Comparison of ENCODE assay signal across 20 cellular contexts in genomic region chr19:50694815-50695145, GRCh38. TPM values are rescaled to one million over a fixed set of nuclear protein-coding genes. Genes with fewer than 3 reads are reported as not detected.
DNase-seq lines count a peak whose midpoint lies in the region; ATAC-seq, FAIRE-seq and TF ChIP-seq lines count a peak whose summit lies in the region.
"Had no signal": no experiment of that assay in that cellular context is flagged by ENCODE, and none has a peak within 500 bp of the region (broad histone marks: within the 10 kb centered on the region; RNA-seq: fewer than 3 reads in every experiment).

No MANE protein-coding gene starts in this region.

- H3K23ac ChIP-seq in H9 (ENCODE audit: insufficient read length, low read depth, low read length): no peak overlapping the region
- no peak overlapping the region for H3K23ac ChIP-seq in H1 (ENCODE audit: insufficient read length)

- no peak for TF ChIP-seq EP300 in H1 (IDR thresholded peaks at IDR 0.05; ENCODE audit: borderline replicate concordance in 1 of 2, low read depth in 2 of 2, low read length in 2 of 2)
- TF ChIP-seq EP300 in gastroesophageal sphincter (IDR thresholded peaks at IDR 0.05): no peak

- H3K9me3 Mint-ChIP-seq in H9: no peaks in the 10 kb centered on the region
- no peaks in the 10 kb centered on the region for H3K9me3 Mint-ChIP-seq in neural progenitor cell

- CTCF ChIA-PET in H1 (lab: Charles Lee; ENCODE audit: partially characterized antibody): interaction anchor here (1.0 to 1.7 kb wide), 4 partner anchors 9 to 176 kb away, joined by 3 to 11 read pairs (median 4); no protein-coding TSS in a partner anchor

- H3K56ac ChIP-seq in H9 (ENCODE audit: insufficient read length, low read depth, low read length) (no peak overlapping the region), H1 (replicated peaks; ENCODE audit: insufficient read length, low read depth, low read length) (no peak overlapping the region)

- H3K9me3 ChIP-seq in H9 (ENCODE audit: control insufficient read depth, low read depth, low read length) (no peaks in the 10 kb centered on the region), H1 (ENCODE audit: insufficient read depth in 2 of 2, low read depth in 1 of 2, low read length in 1 of 2) (no peaks in the 10 kb centered on the region), neural progenitor cell (ENCODE audit: low read depth) (no peaks in the 10 kb centered on the region), gastroesophageal sphincter (no peaks in the 10 kb centered on the region)
- H3K9me3 ChIP-seq: BLaER1, SJCRH30 had no signal

- H3K4me3 Mint-ChIP-seq in H9 (no peak overlapping the region; a peak in 1 of 5 replicates), neural progenitor cell (no peak overlapping the region)

- H3K4me2 ChIP-seq in H9 (ENCODE audit: insufficient read depth, insufficient read length, low read length) (peak overlapping the region; percentile 9), H1 (ENCODE audit: insufficient read depth in 1 of 2, low read depth in 2 of 2, low read length in 2 of 2) (peak overlapping the region; percentile 76 to 79; a peak in 3 of 4 replicates), neural progenitor cell (peak overlapping the region; percentile 45)
- H3K4me2 ChIP-seq: PC-9 had no signal

- H3K27me3 ChIP-seq in H9 (ENCODE audit: insufficient read depth, low read length) (peaks cover 37% of the 10 kb centered on the region; the same call in 1 of the 2 replicates), H1 (replicated peaks in 1 of 4; ENCODE audit: control insufficient read depth in 3 of 4, extremely low read depth in 1 of 4, insufficient read depth in 3 of 4, low read length in 3 of 4) (peaks cover 9 to 77% (median 71%) of the 10 kb centered on the region in 4 experiments), neural progenitor cell (peaks cover 100% of the 10 kb centered on the region), gastroesophageal sphincter (peaks cover 100% of the 10 kb centered on the region)
- H3K27me3 ChIP-seq: SJCRH30 had no signal

- peaks cover 92% of the 10 kb centered on the region for H3K27me3 Mint-ChIP-seq in H9 (ENCODE audit: low read depth)
- H3K27me3 Mint-ChIP-seq in neural progenitor cell (ENCODE audit: insufficient read depth, low read depth): peaks cover 35% of the 10 kb centered on the region

- H3K79me1 ChIP-seq in H9 (ENCODE audit: insufficient read depth, low read depth, low read length, poor library complexity, severe bottlenecking) (no peaks in the 10 kb centered on the region), H1 (ENCODE audit: low read depth, low read length) (no peaks in the 10 kb centered on the region)

- TF ChIP-seq POLR2A in H1 (IDR thresholded peaks at IDR 0.05; ENCODE audit: control extremely low read depth in 1 of 2, low read depth in 2 of 2, low read length in 2 of 2): no peak
- TF ChIP-seq POLR2A in gastroesophageal sphincter (IDR thresholded peaks at IDR 0.05): no peak

- peaks cover 3% of the 10 kb centered on the region; the same call in 1 of the 2 replicates for H3K4me1 ChIP-seq in H9 (ENCODE audit: insufficient read depth, low read length)
- peaks cover 0 to 24% (median 21%) of the 10 kb centered on the region in 4 experiments; a peak in 6 of 7 replicates for H3K4me1 ChIP-seq in H1 (replicated peaks in 1 of 4; ENCODE audit: control insufficient read depth in 3 of 4, insufficient read depth in 4 of 4, low read length in 3 of 4)
- peaks cover 4% of the 10 kb centered on the region for H3K4me1 ChIP-seq in neural progenitor cell
- H3K4me1 ChIP-seq in gastroesophageal sphincter: peaks cover 0 to 15% (median 0%) of the 10 kb centered on the region in 3 donors
- H3K4me1 ChIP-seq: SJCRH30 had no signal

- no peak overlapping the region for H2BK15ac ChIP-seq in H9 (ENCODE audit: low read depth, low read length)
- no peak overlapping the region for H2BK15ac ChIP-seq in H1 (ENCODE audit: low read length)

- H4K8ac ChIP-seq in H9 (replicated peaks; ENCODE audit: insufficient read length, low read depth, low read length) (no peak overlapping the region), H1 (ENCODE audit: extremely low read depth, insufficient read depth, low read length) (no peak overlapping the region)

- H2BK120ac ChIP-seq in H9 (ENCODE audit: low read depth, low read length, poor library complexity, severe bottlenecking) (no peak overlapping the region), H1 (replicated peaks; ENCODE audit: low read depth, low read length) (no peak overlapping the region)

- H3K27ac Mint-ChIP-seq in H9 (no peak overlapping the region), neural progenitor cell (no peak overlapping the region)
- H3K27ac Mint-ChIP-seq: CD4-positive, alpha-beta memory T cell had no signal

- H3K9ac ChIP-seq in H9 (ENCODE audit: extremely low read depth, insufficient read length, low read length) (no peak overlapping the region), H1 (replicated peaks in 1 of 4; ENCODE audit: extremely low read depth in 1 of 4, low read depth in 3 of 4, low read length in 3 of 4) (no peak overlapping the region), neural progenitor cell (no peak overlapping the region)
- H3K9ac ChIP-seq: BLaER1, GM23248 had no signal

- ATAC-seq in gastroesophageal sphincter: no peak

- FAIRE-seq in H1 (lab: Jason Lieb, UNC): no peak

- no peak overlapping the region for H3K18ac ChIP-seq in H9 (ENCODE audit: insufficient read length, low read depth, low read length)
- no peak overlapping the region for H3K18ac ChIP-seq in H1 (ENCODE audit: extremely low read depth, low read length)

- H4K91ac ChIP-seq in H9 (ENCODE audit: insufficient read length, low read depth, low read length): no peak overlapping the region
- H4K91ac ChIP-seq in H1 (replicated peaks; ENCODE audit: insufficient read length, low read length): no peak overlapping the region

- H3K23me2 ChIP-seq in H9 (ENCODE audit: insufficient read length, low read depth, low read length, poor library complexity, severe bottlenecking): peaks cover 9% of the 10 kb centered on the region
- peaks cover 11% of the 10 kb centered on the region for H3K23me2 ChIP-seq in H1 (ENCODE audit: low read depth, low read length)

- H3K27ac ChIP-seq in H9 (ENCODE audit: insufficient read length, low read depth, low read length): no peak overlapping the region
- no peak overlapping the region for H3K27ac ChIP-seq in H1 (ENCODE audit: low read depth, low read length)
- H3K27ac ChIP-seq in neural progenitor cell: no peak overlapping the region
- no peak overlapping the region for H3K27ac ChIP-seq in gastroesophageal sphincter
- H3K27ac ChIP-seq: BLaER1, GM23248, PC-9, SJCRH30 had no signal

- TF ChIP-seq RAD21 in H1 (IDR thresholded peaks at IDR 0.05 in 1 of 2, conservative IDR thresholded peaks at IDR 0.05 in 1 of 2; ENCODE audit: low read depth in 2 of 2, low read length in 2 of 2): no peak

- H4K5ac ChIP-seq in H9 (ENCODE audit: insufficient read length, low read depth, low read length) (no peak overlapping the region), H1 (ENCODE audit: insufficient read length, low read depth, low read length) (no peak overlapping the region)

- POLR2A ChIA-PET in H1 (lab: Charles Lee; ENCODE audit: partially characterized antibody): interaction anchor here (1.6 kb wide), 1 partner anchor 8 kb away, joined by 5 read pairs; no protein-coding TSS in a partner anchor

- H3K4me1 Mint-ChIP-seq in H9: peaks cover 3 to 29% of the 10 kb centered on the region in 2 experiments
- H3K4me1 Mint-ChIP-seq in neural progenitor cell: peaks cover 14% of the 10 kb centered on the region
- H3K4me1 Mint-ChIP-seq: CD4-positive, alpha-beta memory T cell had no signal

- H3F3A ChIP-seq in neural progenitor cell (ENCODE audit: low read depth): no peaks in the 10 kb centered on the region

- no peak overlapping the region for H2BK20ac ChIP-seq in H9 (ENCODE audit: low read depth, low read length, poor library complexity, severe bottlenecking)
- no peak overlapping the region for H2BK20ac ChIP-seq in H1 (ENCODE audit: low read length)

- H4K20me1 ChIP-seq in H9 (ENCODE audit: control insufficient read depth, insufficient read depth, insufficient read length): peaks cover 2% of the 10 kb centered on the region
- H4K20me1 ChIP-seq in H1 (replicated peaks in 1 of 2; ENCODE audit: control insufficient read depth in 1 of 2, insufficient read depth in 2 of 2, low read length in 2 of 2): peaks cover 0 to 26% of the 10 kb centered on the region in 2 experiments
- peaks cover 32% of the 10 kb centered on the region for H4K20me1 ChIP-seq in neural progenitor cell (ENCODE audit: low read depth)

- no peak overlapping the region for H2BK5ac ChIP-seq in H9 (ENCODE audit: insufficient read length, low read length)
- H2BK5ac ChIP-seq in H1 (ENCODE audit: low read depth, low read length): no peak overlapping the region

- H3K36me3 Mint-ChIP-seq in H9 (ENCODE audit: insufficient read depth in 1 of 3, low read depth in 3 of 3): no peaks in the 10 kb centered on the region
- H3K36me3 Mint-ChIP-seq in neural progenitor cell: peaks cover 4% of the 10 kb centered on the region
- H3K36me3 Mint-ChIP-seq: CD4-positive, alpha-beta memory T cell had no signal

- peak; percentile 41 for DNase-seq in NCI-H2227 (lab: John Stamatoyannopoulos, UW; ENCODE audit: unreplicated experiment)
- DNase-seq in NCI-H2227 treated with DMSO at 0.1 percent for 48 hours (lab: John Stamatoyannopoulos, UW): no peak
- no peak for DNase-seq in H9
- no peak for DNase-seq in H1 (ENCODE audit: low read depth in 1 of 2, low spot score in 2 of 2)
- DNase-seq in neural progenitor cell (ENCODE audit: low spot score): no peak
- DNase-seq in EL: no peak
- DNase-seq in HuH-7.5 (ENCODE audit: low spot score): no peak
- DNase-seq: CD4-positive, alpha-beta memory T cell; DMS153; GF-D8; Karpas-422; NCI-H1436 treated with DMSO at 0.1 percent for 48 hours; NCI-H2029 treated with DMSO at 0.1 percent for 48 hours; NCI-H510A treated with DMSO at 0.1 percent for 48 hours; PC-9; SJCRH30 had no signal

- H2AK5ac ChIP-seq in H9 (ENCODE audit: insufficient read length, low read length) (no peak overlapping the region), H1 (ENCODE audit: low read depth, low read length) (no peak overlapping the region)

- H3K4me3 ChIP-seq in H1 (ENCODE audit: extremely low read depth in 1 of 4, insufficient read depth in 2 of 4, low read depth in 3 of 4, low read length in 4 of 4): peak overlapping the region in 1 of 4 experiments; percentile 55; a peak in 3 of 8 replicates
- peak overlapping the region; percentile 24 for H3K4me3 ChIP-seq in neural progenitor cell
- no peak overlapping the region for H3K4me3 ChIP-seq in gastroesophageal sphincter
- H3K4me3 ChIP-seq: BLaER1, GM23248, PC-9, SJCRH30 had no signal

- no CpG with 5 or more reads among the region's 51 CpGs for WGBS in H9 (ENCODE audit: extremely low coverage, insufficient read length, low lambda C conversion rate)
- no CpG with 5 or more reads among the region's 51 CpGs for WGBS in H1 (ENCODE audit: extremely low coverage in 1 of 2, insufficient coverage in 1 of 2, insufficient read length in 1 of 2, insufficient replicate concordance in 2 of 2, low coverage in 1 of 2, low lambda C conversion rate in 2 of 2, missing lambda C conversion rate in 1 of 2), 2 experiments
- no CpG with 5 or more reads among the region's 51 CpGs for WGBS in gastroesophageal sphincter (ENCODE audit: low coverage in 1 of 2), 2 donors

- H2AFZ ChIP-seq in H9 (ENCODE audit: low read length): no peak overlapping the region
- no peak overlapping the region for H2AFZ ChIP-seq in H1 (ENCODE audit: low read length)
- H2AFZ ChIP-seq in neural progenitor cell (replicated peaks): no peak overlapping the region
- H2AFZ ChIP-seq: GM23248, PC-9 had no signal

- no peak overlapping the region for H3T11ph ChIP-seq in H9 (ENCODE audit: low read length)

- H3K4ac ChIP-seq in H9 (ENCODE audit: low read depth, low read length) (no peak overlapping the region), H1 (replicated peaks; ENCODE audit: insufficient read length, low read depth, low read length) (no peak overlapping the region)

- H3K14ac ChIP-seq in H9 (ENCODE audit: insufficient read depth, low read length): no peak overlapping the region
- no peak overlapping the region for H3K14ac ChIP-seq in H1 (ENCODE audit: insufficient read length)

- TF ChIP-seq CTCF in H9 (conservative IDR thresholded peaks at IDR 0.05) (no peak), H1 (IDR thresholded peaks at IDR 0.05; ENCODE audit: control extremely low read depth in 1 of 3, insufficient read depth in 1 of 3, low read depth in 1 of 3, low read length in 3 of 3) (no peak), neural progenitor cell (IDR thresholded peaks at IDR 0.05) (no peak), gastroesophageal sphincter (IDR thresholded peaks at IDR 0.05) (no peak)

- H3K36me3 ChIP-seq in H1 (ENCODE audit: control insufficient read depth in 2 of 4, insufficient read depth in 4 of 4, low read length in 3 of 4) (no peaks in the 10 kb centered on the region), neural progenitor cell (no peaks in the 10 kb centered on the region), gastroesophageal sphincter (no peaks in the 10 kb centered on the region)
- H3K36me3 ChIP-seq: SJCRH30 had no signal

- H3K79me2 ChIP-seq in H9 (ENCODE audit: insufficient read depth, low read length) (no peaks in the 10 kb centered on the region), H1 (ENCODE audit: control insufficient read depth in 1 of 2, insufficient read depth in 2 of 2, low read length in 2 of 2) (no peaks in the 10 kb centered on the region), neural progenitor cell (ENCODE audit: low read depth) (no peaks in the 10 kb centered on the region)

- no peak overlapping the region for H2BK12ac ChIP-seq in H9 (ENCODE audit: insufficient read length, low read depth, low read length)
- H2BK12ac ChIP-seq in H1 (ENCODE audit: low read depth, low read length): no peak overlapping the region

RNA-seq across cellular contexts. Expression of gene SHANK1, which starts 24.8 kb away (rescaled TPM):
- 1.4 and 1.7 TPM in 2 replicates for total RNA-seq in H9 (2021)
- total RNA-seq in H1 (2021; fragmentation: NEBNext Ultra II Directional; extraction: Animal tissue kit (Norgen Biotek cat#: 25700)): 3.7 and 3.9 TPM in 2 replicates
- polyA plus RNA-seq in H1 (2011; rRNA removed): 1.1 and 1.2 TPM in 2 replicates
- polyA plus RNA-seq in H1 (2011; cell fraction: cytosol; rRNA removed): 0.88 TPM
- polyA plus RNA-seq in H1 (2011; cell fraction: nucleus; rRNA removed): 7.0 TPM
- 2.6 to 5.1 TPM (median 3.8 TPM) in 4 replicates for polyA plus RNA-seq in H1 (2012, experiment 1 of 2)
- polyA plus RNA-seq in H1 (2012, experiment 2 of 2): 1.4 TPM
- 1.8 TPM for polyA plus RNA-seq in H1 (2013, experiment 1 of 2)
- 1.1 TPM for polyA plus RNA-seq in H1 (2013, experiment 2 of 2)
- polyA minus RNA-seq in H1 (2011; rRNA and poly(A)+ RNA removed): 0.54 and 0.98 TPM in 2 replicates
- polyA minus RNA-seq in H1 (2011; cell fraction: cytosol; rRNA and poly(A)+ RNA removed): 3.0 TPM
- 6.6 TPM for polyA minus RNA-seq in H1 (2011; cell fraction: nucleus; rRNA and poly(A)+ RNA removed)
- total RNA-seq in neural progenitor cell (ENCODE audit: low replicate concordance): 1.4 and 2.3 TPM in 2 replicates
- under 1 TPM in 3 of 4 donors, not detected in 1; 0.15 to 0.40 (median 0.31) TPM for total RNA-seq in gastroesophageal sphincter
- total RNA-seq: CD4-positive, alpha-beta memory T cell; PC-9; SJCRH30 had no signal
- polyA plus RNA-seq: CD4-positive, alpha-beta memory T cell had no signal

RNA-seq across cellular contexts. Expression of gene CLEC11A, which starts 28.4 kb away (rescaled TPM):
- total RNA-seq in H9 (2021) (3.8 and 3.9 TPM in 2 replicates), neural progenitor cell (ENCODE audit: low replicate concordance) (0.09 and 3.4 TPM in 2 replicates), gastroesophageal sphincter (10 to 100 TPM in 2 of 4 donors, 1 to 10 TPM in 2; 4.6 to 17.1 (median 8.4) TPM)
- total RNA-seq in H1 (2021; fragmentation: NEBNext Ultra II Directional; extraction: Animal tissue kit (Norgen Biotek cat#: 25700)): 4.3 and 5.2 TPM in 2 replicates
- polyA plus RNA-seq in H1 (2011; rRNA removed): 17.4 and 22.5 TPM in 2 replicates
- polyA plus RNA-seq in H1 (2011; cell fraction: cytosol; rRNA removed): 10.3 TPM
- polyA plus RNA-seq in H1 (2011; cell fraction: nucleus; rRNA removed): 10.3 TPM
- 2.7 to 6.2 TPM (median 5.4 TPM) in 4 replicates for polyA plus RNA-seq in H1 (2012, experiment 1 of 2)
- polyA plus RNA-seq in H1 (2012, experiment 2 of 2): 3.1 TPM
- polyA plus RNA-seq in H1 (2013, experiment 1 of 2): 7.1 TPM
- 6.2 TPM for polyA plus RNA-seq in H1 (2013, experiment 2 of 2)
- polyA minus RNA-seq in H1 (2011; rRNA and poly(A)+ RNA removed): 0.16 TPM in 1 of 2 replicates, not detected in the other
- 1.8 TPM for polyA minus RNA-seq in H1 (2011; cell fraction: cytosol; rRNA and poly(A)+ RNA removed)
- 6.7 TPM for polyA minus RNA-seq in H1 (2011; cell fraction: nucleus; rRNA and poly(A)+ RNA removed)
- total RNA-seq: PC-9 had no signal

RNA-seq across cellular contexts. Expression of gene C19orf81, which starts 45.5 kb away (rescaled TPM):
- total RNA-seq in H9 (2021): 9.6 and 11.0 TPM in 2 replicates
- 11.7 and 14.2 TPM in 2 replicates for total RNA-seq in H1 (2021; fragmentation: NEBNext Ultra II Directional; extraction: Animal tissue kit (Norgen Biotek cat#: 25700))
- 13.0 and 22.0 TPM in 2 replicates for polyA plus RNA-seq in H1 (2011; rRNA removed)
- polyA plus RNA-seq in H1 (2011; cell fraction: cytosol; rRNA removed): 12.6 TPM
- 15.7 TPM for polyA plus RNA-seq in H1 (2011; cell fraction: nucleus; rRNA removed)
- polyA plus RNA-seq in H1 (2012, experiment 1 of 2): 2.5 to 17.3 TPM (median 15.4 TPM) in 4 replicates
- 7.0 TPM for polyA plus RNA-seq in H1 (2012, experiment 2 of 2)
- 20.4 TPM for polyA plus RNA-seq in H1 (2013, experiment 1 of 2)
- polyA plus RNA-seq in H1 (2013, experiment 2 of 2): 20.0 TPM
- polyA minus RNA-seq in H1 (2011; rRNA and poly(A)+ RNA removed): not detected in 2 replicates
- polyA minus RNA-seq in H1 (2011; cell fraction: cytosol; rRNA and poly(A)+ RNA removed): not detected
- polyA minus RNA-seq in H1 (2011; cell fraction: nucleus; rRNA and poly(A)+ RNA removed): 7.5 TPM
- 1.3 and 6.0 TPM in 2 replicates for total RNA-seq in neural progenitor cell (ENCODE audit: low replicate concordance)
- not detected for total RNA-seq in gastroesophageal sphincter
- total RNA-seq: CD4-positive, alpha-beta memory T cell; GM23248; MCF 10A; PC-9; SJCRH30 had no signal
- polyA plus RNA-seq: CD4-positive, alpha-beta memory T cell had no signal

RNA-seq across cellular contexts. Expression of gene SYT3, which starts 55.1 kb away (rescaled TPM):
- total RNA-seq in H9 (2021) (2.8 and 3.1 TPM in 2 replicates), neural progenitor cell (ENCODE audit: low replicate concordance) (0.41 and 1.1 TPM in 2 replicates), gastroesophageal sphincter (under 1 TPM in 1 of 4 donors, not detected in 3; 0.42 TPM)
- total RNA-seq in H1 (2021; fragmentation: NEBNext Ultra II Directional; extraction: Animal tissue kit (Norgen Biotek cat#: 25700)): 13.9 and 17.3 TPM in 2 replicates
- polyA plus RNA-seq in H1 (2011; rRNA removed): 6.7 and 12.7 TPM in 2 replicates
- 6.2 TPM for polyA plus RNA-seq in H1 (2011; cell fraction: cytosol; rRNA removed)
- polyA plus RNA-seq in H1 (2011; cell fraction: nucleus; rRNA removed): 13.0 TPM
- polyA plus RNA-seq in H1 (2012, experiment 1 of 2): 11.9 to 13.7 TPM (median 12.9 TPM) in 4 replicates
- polyA plus RNA-seq in H1 (2012, experiment 2 of 2): 12.1 TPM
- 11.8 TPM for polyA plus RNA-seq in H1 (2013, experiment 1 of 2)
- polyA plus RNA-seq in H1 (2013, experiment 2 of 2): 12.4 TPM
- polyA minus RNA-seq in H1 (2011; rRNA and poly(A)+ RNA removed): 3.1 and 5.1 TPM in 2 replicates
- 4.0 TPM for polyA minus RNA-seq in H1 (2011; cell fraction: cytosol; rRNA and poly(A)+ RNA removed)
- 4.0 TPM for polyA minus RNA-seq in H1 (2011; cell fraction: nucleus; rRNA and poly(A)+ RNA removed)
- total RNA-seq: CD4-positive, alpha-beta memory T cell; GM23248; MCF 10A; PC-9 had no signal
- polyA plus RNA-seq: GM23248 had no signal

Comparison
In these comparisons a context has a peak if more than half of its experiments do, and no peak if none do; other contexts are left out.
1. H3K4me2 ChIP-seq: peak in every context shown above with its lines; median percentile 78 in H1; 45 in neural progenitor cell; 9 in H9.